ENCODE assay signal across 1 cellular context in the genomic region with DNA sequence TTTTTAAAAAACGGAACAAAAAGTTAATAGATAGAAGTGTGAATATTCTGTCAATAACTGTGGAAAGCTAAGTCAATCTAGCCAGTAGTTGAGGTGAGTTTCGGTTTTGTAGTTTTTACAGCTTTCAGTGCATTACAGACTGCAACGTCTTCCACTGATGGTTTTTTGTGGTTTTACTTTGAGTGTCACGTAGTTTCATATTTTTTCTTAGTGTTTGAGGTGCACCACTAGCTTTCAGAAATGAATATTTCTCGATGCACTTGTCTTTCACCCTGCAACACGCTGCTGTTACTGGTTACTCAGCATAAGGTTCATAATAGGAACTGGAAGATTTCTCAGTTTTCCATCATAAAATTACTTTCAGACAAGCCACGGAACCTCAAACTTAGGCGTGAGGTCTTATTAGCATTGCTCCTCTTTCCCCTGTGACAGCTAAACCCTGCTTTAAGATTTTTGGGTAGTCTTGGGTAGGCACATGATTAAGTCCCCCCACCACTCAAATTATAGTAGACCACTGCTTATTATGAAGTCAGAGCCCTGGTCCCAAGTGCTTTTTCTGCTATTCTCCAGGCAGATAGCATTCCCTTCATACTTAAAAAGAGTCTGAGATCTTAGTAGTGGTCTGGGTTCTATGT.
TF ChIP-seq lines count a peak whose summit lies in the region.

No MANE protein-coding gene starts in this region.

TF ChIP-seq in GM12878, 131 proteins besides CTCF, POLR2A, EP300 and RAD21 (continued from another document and continues in another):
- TF ChIP-seq, protein P1, sequence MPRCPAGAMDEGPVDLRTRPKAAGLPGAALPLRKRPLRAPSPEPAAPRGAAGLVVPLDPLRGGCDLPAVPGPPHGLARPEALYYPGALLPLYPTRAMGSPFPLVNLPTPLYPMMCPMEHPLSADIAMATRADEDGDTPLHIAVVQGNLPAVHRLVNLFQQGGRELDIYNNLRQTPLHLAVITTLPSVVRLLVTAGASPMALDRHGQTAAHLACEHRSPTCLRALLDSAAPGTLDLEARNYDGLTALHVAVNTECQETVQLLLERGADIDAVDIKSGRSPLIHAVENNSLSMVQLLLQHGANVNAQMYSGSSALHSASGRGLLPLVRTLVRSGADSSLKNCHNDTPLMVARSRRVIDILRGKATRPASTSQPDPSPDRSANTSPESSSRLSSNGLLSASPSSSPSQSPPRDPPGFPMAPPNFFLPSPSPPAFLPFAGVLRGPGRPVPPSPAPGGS (IDR thresholded peaks at IDR 0.05; ENCODE audit: borderline replicate concordance, insufficient read depth, low read depth, low read length, poor library complexity, severe bottlenecking) = no peak
- TF ChIP-seq NFYA (IDR thresholded peaks at IDR 0.05; ENCODE audit: borderline replicate concordance, low read depth, low read length) = no peak
- TF ChIP-seq, protein P2, sequence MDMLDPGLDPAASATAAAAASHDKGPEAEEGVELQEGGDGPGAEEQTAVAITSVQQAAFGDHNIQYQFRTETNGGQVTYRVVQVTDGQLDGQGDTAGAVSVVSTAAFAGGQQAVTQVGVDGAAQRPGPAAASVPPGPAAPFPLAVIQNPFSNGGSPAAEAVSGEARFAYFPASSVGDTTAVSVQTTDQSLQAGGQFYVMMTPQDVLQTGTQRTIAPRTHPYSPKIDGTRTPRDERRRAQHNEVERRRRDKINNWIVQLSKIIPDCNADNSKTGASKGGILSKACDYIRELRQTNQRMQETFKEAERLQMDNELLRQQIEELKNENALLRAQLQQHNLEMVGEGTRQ (IDR thresholded peaks at IDR 0.05; ENCODE audit: borderline replicate concordance, low read depth, low read length) = no peak
- TF ChIP-seq TARDBP (IDR thresholded peaks at IDR 0.05; ENCODE audit: borderline replicate concordance) = no peak
- TF ChIP-seq, protein P3, sequence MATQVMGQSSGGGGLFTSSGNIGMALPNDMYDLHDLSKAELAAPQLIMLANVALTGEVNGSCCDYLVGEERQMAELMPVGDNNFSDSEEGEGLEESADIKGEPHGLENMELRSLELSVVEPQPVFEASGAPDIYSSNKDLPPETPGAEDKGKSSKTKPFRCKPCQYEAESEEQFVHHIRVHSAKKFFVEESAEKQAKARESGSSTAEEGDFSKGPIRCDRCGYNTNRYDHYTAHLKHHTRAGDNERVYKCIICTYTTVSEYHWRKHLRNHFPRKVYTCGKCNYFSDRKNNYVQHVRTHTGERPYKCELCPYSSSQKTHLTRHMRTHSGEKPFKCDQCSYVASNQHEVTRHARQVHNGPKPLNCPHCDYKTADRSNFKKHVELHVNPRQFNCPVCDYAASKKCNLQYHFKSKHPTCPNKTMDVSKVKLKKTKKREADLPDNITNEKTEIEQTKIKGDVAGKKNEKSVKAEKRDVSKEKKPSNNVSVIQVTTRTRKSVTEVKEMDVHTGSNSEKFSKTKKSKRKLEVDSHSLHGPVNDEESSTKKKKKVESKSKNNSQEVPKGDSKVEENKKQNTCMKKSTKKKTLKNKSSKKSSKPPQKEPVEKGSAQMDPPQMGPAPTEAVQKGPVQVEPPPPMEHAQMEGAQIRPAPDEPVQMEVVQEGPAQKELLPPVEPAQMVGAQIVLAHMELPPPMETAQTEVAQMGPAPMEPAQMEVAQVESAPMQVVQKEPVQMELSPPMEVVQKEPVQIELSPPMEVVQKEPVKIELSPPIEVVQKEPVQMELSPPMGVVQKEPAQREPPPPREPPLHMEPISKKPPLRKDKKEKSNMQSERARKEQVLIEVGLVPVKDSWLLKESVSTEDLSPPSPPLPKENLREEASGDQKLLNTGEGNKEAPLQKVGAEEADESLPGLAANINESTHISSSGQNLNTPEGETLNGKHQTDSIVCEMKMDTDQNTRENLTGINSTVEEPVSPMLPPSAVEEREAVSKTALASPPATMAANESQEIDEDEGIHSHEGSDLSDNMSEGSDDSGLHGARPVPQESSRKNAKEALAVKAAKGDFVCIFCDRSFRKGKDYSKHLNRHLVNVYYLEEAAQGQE (IDR thresholded peaks at IDR 0.05; ENCODE audit: low read depth, low read length) = peak; percentile 42; the same call in 1 of the 2 replicates
- no peak for TF ChIP-seq LARP7 (IDR thresholded peaks at IDR 0.05)
- TF ChIP-seq FOS (IDR thresholded peaks at IDR 0.05; ENCODE audit: borderline replicate concordance, extremely low read depth, insufficient read length) = no peak
- peak; percentile 99 for TF ChIP-seq NFIC (IDR thresholded peaks at IDR 0.05; ENCODE audit: low read depth, low read length)
- TF ChIP-seq TCF7 (IDR thresholded peaks at IDR 0.05; ENCODE audit: borderline replicate concordance) = peak; percentile 85; the same call in 1 of the 2 replicates
- TF ChIP-seq HCFC1 (IDR thresholded peaks at IDR 0.05; ENCODE audit: low read length) = no peak
- TF ChIP-seq PAX8 (IDR thresholded peaks at IDR 0.05) = no peak
- TF ChIP-seq KLF5 (IDR thresholded peaks at IDR 0.05; ENCODE audit: partially characterized antibody) = peak; percentile 51
- no peak for TF ChIP-seq SMARCA5 (IDR thresholded peaks at IDR 0.05)
- no peak for TF ChIP-seq YBX1 (IDR thresholded peaks at IDR 0.05)
- TF ChIP-seq DPF2 (IDR thresholded peaks at IDR 0.05) = peak; percentile 99
- TF ChIP-seq ZNF217 (IDR thresholded peaks at IDR 0.05) = peak; percentile 100
- TF ChIP-seq BCL11A (IDR thresholded peaks at IDR 0.05; ENCODE audit: low read depth, low read length) = peak; percentile 97
- TF ChIP-seq, protein P4, sequence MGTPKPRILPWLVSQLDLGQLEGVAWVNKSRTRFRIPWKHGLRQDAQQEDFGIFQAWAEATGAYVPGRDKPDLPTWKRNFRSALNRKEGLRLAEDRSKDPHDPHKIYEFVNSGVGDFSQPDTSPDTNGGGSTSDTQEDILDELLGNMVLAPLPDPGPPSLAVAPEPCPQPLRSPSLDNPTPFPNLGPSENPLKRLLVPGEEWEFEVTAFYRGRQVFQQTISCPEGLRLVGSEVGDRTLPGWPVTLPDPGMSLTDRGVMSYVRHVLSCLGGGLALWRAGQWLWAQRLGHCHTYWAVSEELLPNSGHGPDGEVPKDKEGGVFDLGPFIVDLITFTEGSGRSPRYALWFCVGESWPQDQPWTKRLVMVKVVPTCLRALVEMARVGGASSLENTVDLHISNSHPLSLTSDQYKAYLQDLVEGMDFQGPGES (IDR thresholded peaks at IDR 0.05) = no peak
- TF ChIP-seq, protein P5, sequence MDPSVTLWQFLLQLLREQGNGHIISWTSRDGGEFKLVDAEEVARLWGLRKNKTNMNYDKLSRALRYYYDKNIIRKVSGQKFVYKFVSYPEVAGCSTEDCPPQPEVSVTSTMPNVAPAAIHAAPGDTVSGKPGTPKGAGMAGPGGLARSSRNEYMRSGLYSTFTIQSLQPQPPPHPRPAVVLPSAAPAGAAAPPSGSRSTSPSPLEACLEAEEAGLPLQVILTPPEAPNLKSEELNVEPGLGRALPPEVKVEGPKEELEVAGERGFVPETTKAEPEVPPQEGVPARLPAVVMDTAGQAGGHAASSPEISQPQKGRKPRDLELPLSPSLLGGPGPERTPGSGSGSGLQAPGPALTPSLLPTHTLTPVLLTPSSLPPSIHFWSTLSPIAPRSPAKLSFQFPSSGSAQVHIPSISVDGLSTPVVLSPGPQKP (IDR thresholded peaks at IDR 0.05; ENCODE audit: low read depth, low read length) = no peak
- TF ChIP-seq, protein P6, sequence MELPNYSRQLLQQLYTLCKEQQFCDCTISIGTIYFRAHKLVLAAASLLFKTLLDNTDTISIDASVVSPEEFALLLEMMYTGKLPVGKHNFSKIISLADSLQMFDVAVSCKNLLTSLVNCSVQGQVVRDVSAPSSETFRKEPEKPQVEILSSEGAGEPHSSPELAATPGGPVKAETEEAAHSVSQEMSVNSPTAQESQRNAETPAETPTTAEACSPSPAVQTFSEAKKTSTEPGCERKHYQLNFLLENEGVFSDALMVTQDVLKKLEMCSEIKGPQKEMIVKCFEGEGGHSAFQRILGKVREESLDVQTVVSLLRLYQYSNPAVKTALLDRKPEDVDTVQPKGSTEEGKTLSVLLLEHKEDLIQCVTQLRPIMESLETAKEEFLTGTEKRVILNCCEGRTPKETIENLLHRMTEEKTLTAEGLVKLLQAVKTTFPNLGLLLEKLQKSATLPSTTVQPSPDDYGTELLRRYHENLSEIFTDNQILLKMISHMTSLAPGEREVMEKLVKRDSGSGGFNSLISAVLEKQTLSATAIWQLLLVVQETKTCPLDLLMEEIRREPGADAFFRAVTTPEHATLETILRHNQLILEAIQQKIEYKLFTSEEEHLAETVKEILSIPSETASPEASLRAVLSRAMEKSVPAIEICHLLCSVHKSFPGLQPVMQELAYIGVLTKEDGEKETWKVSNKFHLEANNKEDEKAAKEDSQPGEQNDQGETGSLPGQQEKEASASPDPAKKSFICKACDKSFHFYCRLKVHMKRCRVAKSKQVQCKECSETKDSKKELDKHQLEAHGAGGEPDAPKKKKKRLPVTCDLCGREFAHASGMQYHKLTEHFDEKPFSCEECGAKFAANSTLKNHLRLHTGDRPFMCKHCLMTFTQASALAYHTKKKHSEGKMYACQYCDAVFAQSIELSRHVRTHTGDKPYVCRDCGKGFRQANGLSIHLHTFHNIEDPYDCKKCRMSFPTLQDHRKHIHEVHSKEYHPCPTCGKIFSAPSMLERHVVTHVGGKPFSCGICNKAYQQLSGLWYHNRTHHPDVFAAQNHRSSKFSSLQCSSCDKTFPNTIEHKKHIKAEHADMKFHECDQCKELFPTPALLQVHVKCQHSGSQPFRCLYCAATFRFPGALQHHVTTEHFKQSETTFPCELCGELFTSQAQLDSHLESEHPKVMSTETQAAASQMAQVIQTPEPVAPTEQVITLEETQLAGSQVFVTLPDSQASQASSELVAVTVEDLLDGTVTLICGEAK (IDR thresholded peaks at IDR 0.05; ENCODE audit: borderline replicate concordance) = no peak
- peak; percentile 97 for TF ChIP-seq BACH1 (IDR thresholded peaks at IDR 0.05; ENCODE audit: borderline replicate concordance)
- no peak for TF ChIP-seq EGR1 (IDR thresholded peaks at IDR 0.05; ENCODE audit: borderline replicate concordance in 1 of 2, low read depth in 2 of 2, low read length in 2 of 2)
- no peak for TF ChIP-seq ZNF207 (IDR thresholded peaks at IDR 0.05; ENCODE audit: borderline replicate concordance)
- TF ChIP-seq CEBPB (IDR thresholded peaks at IDR 0.05; ENCODE audit: borderline replicate concordance in 1 of 2, low read depth in 2 of 2, low read length in 2 of 2) = peak in 1 of 2 experiments; percentile 99; a peak in 2 of 4 replicates
- TF ChIP-seq ZSCAN29 (IDR thresholded peaks at IDR 0.05) = no peak
- TF ChIP-seq, protein P7, sequence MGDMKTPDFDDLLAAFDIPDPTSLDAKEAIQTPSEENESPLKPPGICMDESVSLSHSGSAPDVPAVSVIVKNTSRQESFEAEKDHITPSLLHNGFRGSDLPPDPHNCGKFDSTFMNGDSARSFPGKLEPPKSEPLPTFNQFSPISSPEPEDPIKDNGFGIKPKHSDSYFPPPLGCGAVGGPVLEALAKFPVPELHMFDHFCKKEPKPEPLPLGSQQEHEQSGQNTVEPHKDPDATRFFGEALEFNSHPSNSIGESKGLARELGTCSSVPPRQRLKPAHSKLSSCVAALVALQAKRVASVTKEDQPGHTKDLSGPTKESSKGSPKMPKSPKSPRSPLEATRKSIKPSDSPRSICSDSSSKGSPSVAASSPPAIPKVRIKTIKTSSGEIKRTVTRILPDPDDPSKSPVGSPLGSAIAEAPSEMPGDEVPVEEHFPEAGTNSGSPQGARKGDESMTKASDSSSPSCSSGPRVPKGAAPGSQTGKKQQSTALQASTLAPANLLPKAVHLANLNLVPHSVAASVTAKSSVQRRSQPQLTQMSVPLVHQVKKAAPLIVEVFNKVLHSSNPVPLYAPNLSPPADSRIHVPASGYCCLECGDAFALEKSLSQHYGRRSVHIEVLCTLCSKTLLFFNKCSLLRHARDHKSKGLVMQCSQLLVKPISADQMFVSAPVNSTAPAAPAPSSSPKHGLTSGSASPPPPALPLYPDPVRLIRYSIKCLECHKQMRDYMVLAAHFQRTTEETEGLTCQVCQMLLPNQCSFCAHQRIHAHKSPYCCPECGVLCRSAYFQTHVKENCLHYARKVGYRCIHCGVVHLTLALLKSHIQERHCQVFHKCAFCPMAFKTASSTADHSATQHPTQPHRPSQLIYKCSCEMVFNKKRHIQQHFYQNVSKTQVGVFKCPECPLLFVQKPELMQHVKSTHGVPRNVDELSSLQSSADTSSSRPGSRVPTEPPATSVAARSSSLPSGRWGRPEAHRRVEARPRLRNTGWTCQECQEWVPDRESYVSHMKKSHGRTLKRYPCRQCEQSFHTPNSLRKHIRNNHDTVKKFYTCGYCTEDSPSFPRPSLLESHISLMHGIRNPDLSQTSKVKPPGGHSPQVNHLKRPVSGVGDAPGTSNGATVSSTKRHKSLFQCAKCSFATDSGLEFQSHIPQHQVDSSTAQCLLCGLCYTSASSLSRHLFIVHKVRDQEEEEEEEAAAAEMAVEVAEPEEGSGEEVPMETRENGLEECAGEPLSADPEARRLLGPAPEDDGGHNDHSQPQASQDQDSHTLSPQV (IDR thresholded peaks at IDR 0.05) = 0 out of 2 replicates have a peak, but pooled peaks have one; percentile 41
- peak; percentile 98 for TF ChIP-seq TBL1XR1 (IDR thresholded peaks at IDR 0.05; ENCODE audit: low read depth, low read length)
- TF ChIP-seq IRF4 (IDR thresholded peaks at IDR 0.05; ENCODE audit: low read depth, low read length) = peak; percentile 97
- TF ChIP-seq NBN (IDR thresholded peaks at IDR 0.05) = peak; percentile 98
- TF ChIP-seq, protein P8, sequence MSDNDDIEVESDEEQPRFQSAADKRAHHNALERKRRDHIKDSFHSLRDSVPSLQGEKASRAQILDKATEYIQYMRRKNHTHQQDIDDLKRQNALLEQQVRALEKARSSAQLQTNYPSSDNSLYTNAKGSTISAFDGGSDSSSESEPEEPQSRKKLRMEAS (IDR thresholded peaks at IDR 0.05; ENCODE audit: low read depth, low read length) = no peak
- no peak for TF ChIP-seq POLR2AphosphoS5 (IDR thresholded peaks at IDR 0.05; ENCODE audit: low read length)
- TF ChIP-seq, protein P9, sequence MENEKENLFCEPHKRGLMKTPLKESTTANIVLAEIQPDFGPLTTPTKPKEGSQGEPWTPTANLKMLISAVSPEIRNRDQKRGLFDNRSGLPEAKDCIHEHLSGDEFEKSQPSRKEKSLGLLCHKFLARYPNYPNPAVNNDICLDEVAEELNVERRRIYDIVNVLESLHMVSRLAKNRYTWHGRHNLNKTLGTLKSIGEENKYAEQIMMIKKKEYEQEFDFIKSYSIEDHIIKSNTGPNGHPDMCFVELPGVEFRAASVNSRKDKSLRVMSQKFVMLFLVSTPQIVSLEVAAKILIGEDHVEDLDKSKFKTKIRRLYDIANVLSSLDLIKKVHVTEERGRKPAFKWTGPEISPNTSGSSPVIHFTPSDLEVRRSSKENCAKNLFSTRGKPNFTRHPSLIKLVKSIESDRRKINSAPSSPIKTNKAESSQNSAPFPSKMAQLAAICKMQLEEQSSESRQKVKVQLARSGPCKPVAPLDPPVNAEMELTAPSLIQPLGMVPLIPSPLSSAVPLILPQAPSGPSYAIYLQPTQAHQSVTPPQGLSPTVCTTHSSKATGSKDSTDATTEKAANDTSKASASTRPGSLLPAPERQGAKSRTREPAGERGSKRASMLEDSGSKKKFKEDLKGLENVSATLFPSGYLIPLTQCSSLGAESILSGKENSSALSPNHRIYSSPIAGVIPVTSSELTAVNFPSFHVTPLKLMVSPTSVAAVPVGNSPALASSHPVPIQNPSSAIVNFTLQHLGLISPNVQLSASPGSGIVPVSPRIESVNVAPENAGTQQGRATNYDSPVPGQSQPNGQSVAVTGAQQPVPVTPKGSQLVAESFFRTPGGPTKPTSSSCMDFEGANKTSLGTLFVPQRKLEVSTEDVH (IDR thresholded peaks at IDR 0.05; ENCODE audit: low read depth, partially characterized antibody) = peak; percentile 57
